24 cellular contexts compared by ENCODE assay signal in the genomic region with DNA sequence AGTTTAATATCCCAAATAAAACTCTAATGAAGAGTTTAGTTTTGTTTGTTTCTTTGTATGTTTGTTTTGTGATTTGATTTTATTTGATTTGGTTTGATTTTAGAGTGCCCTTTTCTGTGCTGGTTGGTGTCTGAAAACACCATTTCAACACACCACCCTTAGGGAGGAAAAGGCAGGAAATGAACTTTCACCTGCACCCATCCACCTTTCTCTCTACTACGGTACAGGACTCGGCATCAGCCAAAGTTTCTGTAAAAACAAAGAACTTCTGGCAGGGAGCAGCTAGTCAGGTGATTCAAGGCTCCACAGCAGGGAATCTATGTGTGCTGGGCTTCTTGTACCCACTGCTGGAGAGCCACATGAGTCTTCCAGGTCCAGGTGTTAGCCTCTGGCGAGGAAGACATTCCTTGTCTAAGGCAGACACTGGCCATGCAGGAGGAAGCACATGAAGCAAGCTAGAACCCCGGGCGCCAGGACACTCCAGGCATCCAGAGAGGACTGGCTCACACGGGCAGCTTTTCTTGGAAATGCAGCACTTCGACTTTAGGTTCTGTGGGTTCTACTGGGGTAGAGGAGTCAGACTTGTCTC.
"Had no signal": no experiment of that assay in that cellular context is flagged by ENCODE, and none has a peak within 500 bp of the region (broad histone marks: within the 10 kb centered on the region; RNA-seq: fewer than 3 reads in every experiment).

No MANE protein-coding gene starts in this region.

- H3K27me3 ChIP-seq: suprapubic skin, vagina had no signal

- H3K27ac Mint-ChIP-seq: nephron progenitor cell; stimulated activated naive CD8-positive, alpha-beta T cell treated with anti-CD3 and anti-CD28 coated beads, Interleukin-15, amount 100 ng/mL, for 72 hours had no signal

- H3K4me1 ChIP-seq: esophagus squamous epithelium, heart right ventricle, left ventricle myocardium inferior, lower lobe of right lung, prostate gland, spleen, suprapubic skin, transverse colon, vagina had no signal

- H3K4me3 ChIP-seq: coronary artery, esophagus squamous epithelium, heart right ventricle, left ventricle myocardium inferior, lower lobe of right lung, prostate gland, skin epidermis, spleen, suprapubic skin, transverse colon, vagina had no signal

- H3K4me3 Mint-ChIP-seq: naive thymus-derived CD8-positive, alpha-beta T cell; nephron progenitor cell; stimulated activated naive CD8-positive, alpha-beta T cell treated with anti-CD3 and anti-CD28 coated beads, Interleukin-15, amount 100 ng/mL, for 72 hours had no signal

- H3K36me3 ChIP-seq: esophagus squamous epithelium, heart right ventricle, left ventricle myocardium inferior, lower lobe of right lung, prostate gland, spleen, suprapubic skin, transverse colon, vagina had no signal

- DNase-seq: dermis blood vessel endothelial cell; effector memory CD4-positive, alpha-beta T cell; esophagus squamous epithelium; foreskin melanocyte; glutamatergic neuron; heart right ventricle; hippocampal formation; left cardiac atrium; left ventricle myocardium inferior; lower lobe of right lung; naive thymus-derived CD8-positive, alpha-beta T cell; nephron progenitor cell; nucleus accumbens; right cardiac atrium; spleen; stimulated activated CD4-positive, alpha-beta T cell treated with anti-CD3 and anti-CD28 coated beads, Interleukin-2, amount 100 ng/mL, for 48 hours; stimulated activated naive CD4-positive, alpha-beta T cell; stimulated activated naive CD8-positive, alpha-beta T cell treated with anti-CD3 and anti-CD28 coated beads, Interleukin-15, amount 100 ng/mL, for 72 hours; transverse colon had no signal

- H3K9me3 ChIP-seq: esophagus squamous epithelium, heart right ventricle, left ventricle myocardium inferior, lower lobe of right lung, prostate gland, spleen, suprapubic skin, transverse colon, vagina had no signal

- H3K27ac ChIP-seq: coronary artery, esophagus squamous epithelium, heart right ventricle, left ventricle myocardium inferior, lower lobe of right lung, prostate gland, skin epidermis, spleen, suprapubic skin, transverse colon, vagina had no signal

- H3K4me1 Mint-ChIP-seq: stimulated activated naive CD8-positive, alpha-beta T cell treated with anti-CD3 and anti-CD28 coated beads, Interleukin-15, amount 100 ng/mL, for 72 hours had no signal

- H3K9me3 Mint-ChIP-seq: naive thymus-derived CD8-positive, alpha-beta T cell; nephron progenitor cell had no signal

- ATAC-seq: heart right ventricle; left cardiac atrium; lower lobe of right lung; naive thymus-derived CD8-positive, alpha-beta T cell; right cardiac atrium; stimulated activated naive CD8-positive, alpha-beta T cell treated with anti-CD3 and anti-CD28 coated beads, Interleukin-15, amount 100 ng/mL, for 72 hours had no signal
